ENCODE assay signal across 1 cellular context in genomic region chr17:7842380-7842949, GRCh38.
TF ChIP-seq lines count a peak whose summit lies in the region.

No MANE protein-coding gene starts in this region.

TF ChIP-seq in HepG2, 621 proteins besides CTCF, POLR2A, EP300 and RAD21 (continued from another document and continues in another):
- 0 out of 2 replicates have a peak, but pooled peaks have one; percentile 16 for TF ChIP-seq WIZ (CRISPR knock-in tag; IDR thresholded peaks at IDR 0.05)
- TF ChIP-seq JUND (CRISPR knock-in tag; IDR thresholded peaks at IDR 0.05) = no peak
- TF ChIP-seq FOXA3 (CRISPR knock-in tag; IDR thresholded peaks at IDR 0.05) = no peak
- TF ChIP-seq ZNF792 (CRISPR knock-in tag; IDR thresholded peaks at IDR 0.05) = no peak
- no peak for TF ChIP-seq TIGD3 (CRISPR knock-in tag; IDR thresholded peaks at IDR 0.05; ENCODE audit: borderline replicate concordance)
- TF ChIP-seq ZNF331 (CRISPR knock-in tag; IDR thresholded peaks at IDR 0.05) = no peak
- no peak for TF ChIP-seq ZNF557 (CRISPR knock-in tag; IDR thresholded peaks at IDR 0.05)
- TF ChIP-seq KLF11 (CRISPR knock-in tag; IDR thresholded peaks at IDR 0.05) = no peak
- TF ChIP-seq ATF6 (CRISPR knock-in tag; conservative IDR thresholded peaks at IDR 0.05) = no peak
- TF ChIP-seq ZNF609 (CRISPR knock-in tag; IDR thresholded peaks at IDR 0.05; ENCODE audit: borderline replicate concordance) = no peak
- 0 out of 2 replicates have a peak, but pooled peaks have one; percentile 30 for TF ChIP-seq TFAP4 (IDR thresholded peaks at IDR 0.05; ENCODE audit: borderline replicate concordance, low read depth)
- 0 out of 2 replicates have a peak, but pooled peaks have one; percentile 16 for TF ChIP-seq NFKB2 (CRISPR knock-in tag; IDR thresholded peaks at IDR 0.05; ENCODE audit: borderline replicate concordance)
- peak; percentile 31; the same call in 1 of the 2 replicates for TF ChIP-seq ZSCAN21 (CRISPR knock-in tag; IDR thresholded peaks at IDR 0.05; ENCODE audit: borderline replicate concordance)
- 0 out of 2 replicates have a peak, but pooled peaks have one; percentile 4 for TF ChIP-seq ZNF564 (CRISPR knock-in tag; IDR thresholded peaks at IDR 0.05)
- no peak for TF ChIP-seq ZNF326 (CRISPR knock-in tag; IDR thresholded peaks at IDR 0.05; ENCODE audit: borderline replicate concordance)
- TF ChIP-seq ZSCAN20 (CRISPR knock-in tag; IDR thresholded peaks at IDR 0.05; ENCODE audit: borderline replicate concordance) = no peak
- no peak for TF ChIP-seq FOXC1 (CRISPR knock-in tag; IDR thresholded peaks at IDR 0.05; ENCODE audit: borderline replicate concordance)
- TF ChIP-seq ZNF629 (CRISPR knock-in tag; conservative IDR thresholded peaks at IDR 0.05) = no peak
- TF ChIP-seq HIC2 (CRISPR knock-in tag; IDR thresholded peaks at IDR 0.05; ENCODE audit: low read depth) = no peak
- no peak for TF ChIP-seq MIER2 (CRISPR knock-in tag; IDR thresholded peaks at IDR 0.05)
- 0 out of 2 replicates have a peak, but pooled peaks have one; percentile 6 for TF ChIP-seq ZNF878 (CRISPR knock-in tag; IDR thresholded peaks at IDR 0.05)
- peak in 1 of 2 experiments; percentile 49; a peak in 1 of 4 replicates for TF ChIP-seq HMGXB4 (CRISPR knock-in tag; IDR thresholded peaks at IDR 0.05; ENCODE audit: borderline replicate concordance in 1 of 2, low read depth in 1 of 2)
- TF ChIP-seq BCL3 (CRISPR knock-in tag; IDR thresholded peaks at IDR 0.05) = no peak
- no peak for TF ChIP-seq PAWR (CRISPR knock-in tag; IDR thresholded peaks at IDR 0.05; ENCODE audit: borderline replicate concordance)
- TF ChIP-seq ZNF646 (CRISPR knock-in tag; IDR thresholded peaks at IDR 0.05) = peak; percentile 66
- TF ChIP-seq FOXP4 (CRISPR knock-in tag; IDR thresholded peaks at IDR 0.05) = no peak
- TF ChIP-seq ZNF713 (CRISPR knock-in tag; IDR thresholded peaks at IDR 0.05) = no peak
- TF ChIP-seq ZBTB3 (CRISPR knock-in tag; IDR thresholded peaks at IDR 0.05; ENCODE audit: borderline replicate concordance, low read depth) = no peak
- TF ChIP-seq LBX2 (CRISPR knock-in tag; IDR thresholded peaks at IDR 0.05; ENCODE audit: borderline replicate concordance) = no peak
- peak; percentile 31; the same call in 1 of the 2 replicates for TF ChIP-seq PHF8 (CRISPR knock-in tag; IDR thresholded peaks at IDR 0.05)
- peak; percentile 76 for TF ChIP-seq TEAD3 (CRISPR knock-in tag; optimal IDR thresholded peaks at IDR 0.05; ENCODE audit: borderline replicate concordance)
- no peak for TF ChIP-seq ZNF160 (CRISPR knock-in tag; IDR thresholded peaks at IDR 0.05)
